8 cellular contexts compared by ENCODE assay signal in genomic region chr2:62705007-62705829, GRCh38. TPM values are rescaled to one million over a fixed set of nuclear protein-coding genes. Genes with fewer than 3 reads are reported as not detected.
DNase-seq lines count a peak whose midpoint lies in the region; ATAC-seq and TF ChIP-seq lines count a peak whose summit lies in the region.

TSS of gene EHBP1 (plus strand) at chr2:62705713. CDS start at chr2:62707192, 1,479 bp downstream.

- TF ChIP-seq POLR2A in GM19099 (IDR thresholded peaks at IDR 0.05; ENCODE audit: extremely low read depth, insufficient read length, low read depth): peak; percentile 75

- DNase-seq in AG20443 (ENCODE audit: low spot score) (peak; percentile 100), NCI-H510A (lab: John Stamatoyannopoulos, UW) (peak; percentile 99), cerebellum (ENCODE audit: low spot score) (peak; percentile 98), islet precursor cell (peak; percentile 100)
- DNase-seq in activated CD4-positive, alpha-beta T cell treated with anti-CD3 and anti-CD28 coated beads for 1 hour: peak; percentile 96
- peak; percentile 96 to 98 (median 96) for DNase-seq in stimulated activated CD4-positive, alpha-beta T cell treated with anti-CD3 and anti-CD28 coated beads, Interleukin-12 subunit alpha, Interleukin-12 subunit beta, amount 100 ng/mL, for 48 hours (ENCODE audit: low read depth in 2 of 3, low spot score in 1 of 3)

- peak; percentile 96 for ATAC-seq in HG03432 (IDR thresholded peaks at IDR 0.05; ENCODE audit: unreplicated experiment)

RNA-seq across cellular contexts. Expression of gene EHBP1, which starts in this region (rescaled TPM):
- 108 TPM for total RNA-seq in cerebellum

Comparison
In these comparisons a context has a peak if more than half of its experiments do, and no peak if none do; other contexts are left out.
1. Peak in every context shown above with its lines: DNase-seq and ATAC-seq.